Comparison of ENCODE assay signal across 29 cellular contexts in genomic region chr10:17415046-17415643, GRCh38. TPM values are rescaled to one million over a fixed set of nuclear protein-coding genes. Genes with fewer than 3 reads are reported as not detected.
"Had no signal": no experiment of that assay in that cellular context is flagged by ENCODE, and none has a peak within 500 bp of the region (broad histone marks: within the 10 kb centered on the region; RNA-seq: fewer than 3 reads in every experiment).

No MANE protein-coding gene starts in this region.

- H3K36me3 Mint-ChIP-seq: activated naive CD8-positive, alpha-beta T cell treated with anti-CD3 and anti-CD28 coated beads for 36 hours; IgD-negative memory B cell had no signal

- H3K4me1 Mint-ChIP-seq: activated B cell treated with CpG ODN at 0.5 μM for 24 hours had no signal

- DNase-seq: activated B cell treated with CpG ODN at 0.5 μM for 24 hours; activated CD4-positive, alpha-beta T cell treated with anti-CD3 and anti-CD28 coated beads for 1 hour; activated CD4-positive, alpha-beta T cell treated with anti-CD3 and anti-CD28 coated beads, Interleukin-2, amount 10 ng/mL, durations not matched to agents 24 days and 14 days; activated CD4-positive, alpha-beta T cell treated with anti-CD3 and anti-CD28 coated beads, Interleukin-2, amount 50 U/mL, for 48 hours; activated CD8-positive, alpha-beta memory T cell treated with anti-CD3 and anti-CD28 coated beads for 24 hours; activated gamma-delta T cell treated with Interleukin-2 at 50 U/mL for 16 hours; activated naive CD4-positive, alpha-beta T cell treated with anti-CD3 and anti-CD28 coated beads, Interleukin-2, amount 10 ng/mL, durations not matched to agents 7 days and 5 days; activated naive CD8-positive, alpha-beta T cell treated with anti-CD3 and anti-CD28 coated beads for 36 hours; activated T-cell treated with anti-CD3 and anti-CD28 coated beads, Interleukin-2, amount 50 U/mL, for 48 hours; brain microvascular endothelial cell; cerebellar nuclear complex; NCI-H1092; NCI-H1417; NCI-H1694; NCI-H2029; NCI-H2107; NCI-H2171 treated with DMSO at 0.1 percent for 48 hours; NCI-H226; NCI-H510A; NCI-H748 treated with DMSO at 0.1 percent for 48 hours; OCI-M1; Right ventricle myocardium superior; SJCRH30; SK-N-SH; T-helper 1 cell had no signal

- H3K27me3 Mint-ChIP-seq: activated naive CD8-positive, alpha-beta T cell treated with anti-CD3 and anti-CD28 coated beads for 36 hours had no signal

- H3K27ac Mint-ChIP-seq: activated B cell treated with CpG ODN at 0.5 μM for 24 hours; activated CD4-positive, alpha-beta T cell treated with anti-CD3 and anti-CD28 coated beads, Interleukin-2, amount 10 ng/mL, durations not matched to agents 24 days and 14 days; activated naive CD4-positive, alpha-beta T cell treated with anti-CD3 and anti-CD28 coated beads, Interleukin-2, amount 10 ng/mL, durations not matched to agents 7 days and 5 days; activated naive CD8-positive, alpha-beta T cell treated with anti-CD3 and anti-CD28 coated beads for 36 hours; activated T-helper 2 cell treated with anti-CD3 and anti-CD28 coated beads, Interferon-gamma antibody, Interleukin-2, Interleukin-4, amounts not matched to agents 10 μg/mL and 5 μg/mL and 100 μg/mL, durations not matched to agents 14 hours and 24 hours and 36 hours; IgD-negative memory B cell had no signal

- H3K9me3 Mint-ChIP-seq: activated B cell treated with CpG ODN at 0.5 μM for 24 hours; activated T-helper 2 cell treated with anti-CD3 and anti-CD28 coated beads, Interferon-gamma antibody, Interleukin-2, Interleukin-4, amounts not matched to agents 10 μg/mL and 5 μg/mL and 100 μg/mL, durations not matched to agents 14 hours and 24 hours and 36 hours; IgD-negative memory B cell had no signal

- ATAC-seq: Panc1 had no signal

- H3K4me3 Mint-ChIP-seq: activated B cell treated with CpG ODN at 0.5 μM for 24 hours; activated CD4-positive, alpha-beta T cell treated with anti-CD3 and anti-CD28 coated beads, Interleukin-2, amount 10 ng/mL, durations not matched to agents 24 days and 14 days; activated naive CD4-positive, alpha-beta T cell treated with anti-CD3 and anti-CD28 coated beads, Interleukin-2, amount 10 ng/mL, durations not matched to agents 7 days and 5 days; activated naive CD8-positive, alpha-beta T cell treated with anti-CD3 and anti-CD28 coated beads for 36 hours; IgD-negative memory B cell had no signal

RNA-seq across cellular contexts. Expression of gene ST8SIA6, which starts 39.2 kb away (rescaled TPM):
- total RNA-seq: activated CD4-positive, alpha-beta T cell treated with anti-CD3 and anti-CD28 coated beads, Interleukin-2, amount 10 ng/mL, durations not matched to agents 24 days and 14 days; activated naive CD8-positive, alpha-beta T cell treated with anti-CD3 and anti-CD28 coated beads for 36 hours; activated T-helper 2 cell treated with anti-CD3 and anti-CD28 coated beads, Interferon-gamma antibody, Interleukin-2, Interleukin-4, amounts not matched to agents 10 μg/mL and 5 μg/mL and 100 μg/mL, durations not matched to agents 14 hours and 24 hours and 36 hours; cardiac muscle cell; SJCRH30 had no signal
